Comparison of ENCODE assay signal across 24 cellular contexts in the genomic region with DNA sequence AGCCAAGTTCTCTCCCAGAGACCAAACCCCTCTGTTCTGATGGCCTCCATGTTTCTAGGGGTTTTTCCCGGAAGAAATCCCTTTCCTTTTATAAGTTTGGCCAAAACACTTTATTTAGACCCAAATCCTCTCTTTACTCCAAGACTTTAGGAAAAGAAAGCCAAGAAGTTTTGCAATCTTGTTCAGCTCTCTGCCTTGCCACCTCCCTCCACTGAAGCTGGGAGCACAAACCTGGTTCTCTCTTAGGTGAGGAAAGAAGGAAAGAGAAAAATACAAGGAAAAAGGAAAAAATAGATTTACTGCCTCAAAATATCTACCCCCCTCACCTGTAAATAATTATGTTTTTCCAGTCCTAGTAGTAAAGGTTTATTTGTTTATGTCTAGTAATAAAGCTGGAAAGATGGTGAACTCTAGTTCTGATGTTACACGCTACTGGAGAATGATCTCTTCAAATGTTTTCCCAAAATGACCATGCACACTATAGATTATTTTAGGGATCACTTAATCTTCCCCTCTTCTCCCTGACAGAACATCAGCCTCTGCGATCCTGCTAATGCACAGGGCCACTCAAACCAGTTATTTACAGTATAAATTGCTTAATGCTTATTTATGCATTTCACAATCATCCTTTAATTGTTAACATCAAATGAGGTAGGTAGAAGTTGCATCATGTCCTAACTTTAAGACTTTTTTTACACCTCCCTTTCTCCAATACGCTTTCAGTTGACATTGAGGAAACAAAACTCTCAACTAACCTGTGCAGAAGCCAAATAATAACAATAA. TPM values are rescaled to one million over a fixed set of nuclear protein-coding genes. Genes with fewer than 3 reads are reported as not detected.
DNase-seq lines count a peak whose midpoint lies in the region; TF ChIP-seq lines count a peak whose summit lies in the region.
"Had no signal": no experiment of that assay in that cellular context is flagged by ENCODE, and none has a peak within 500 bp of the region (broad histone marks: within the 10 kb centered on the region; RNA-seq: fewer than 3 reads in every experiment).

No MANE protein-coding gene starts in this region.

- H3K9me2 ChIP-seq in Karpas-422 (replicated peaks; ENCODE audit: insufficient read depth, low read length): no peaks in the 10 kb centered on the region

- H3K4me3 ChIP-seq in adipocyte (ENCODE audit: low read length) (no peak overlapping the region), fibroblast of villous mesenchyme (ENCODE audit: low read depth, low read length) (no peak overlapping the region), liver (ENCODE audit: low read depth in 1 of 3, low read length in 3 of 3) (no peak overlapping the region), Karpas-422 (ENCODE audit: low read length) (no peak overlapping the region)
- H3K4me3 ChIP-seq: A549; BLaER1 treated with 17β-estradiol and CSF1 and Interleukin-3, amounts not matched to agents 10 nM and 100 nM; GM23338 had no signal

- peak; percentile 11 for DNase-seq in adipocyte (ENCODE audit: low read depth)
- DNase-seq in fibroblast of villous mesenchyme (ENCODE audit: low read depth): peak; percentile 6
- DNase-seq in substantia nigra (lab: John Stamatoyannopoulos, UW): no peak
- DNase-seq in cerebellum (ENCODE audit: low spot score): no peak
- DNase-seq in activated CD8-positive, alpha-beta memory T cell treated with anti-CD3 and anti-CD28 coated beads for 24 hours: no peak
- DNase-seq in Karpas-422: no peak
- DNase-seq: 8988T; ACHN; AML-193; BE2C; CD4-positive, alpha-beta T cell; CD8-positive, alpha-beta memory T cell; DMS 273 treated with DMSO at 0.1 percent for 48 hours; DMS79 treated with DMSO at 0.1 percent for 48 hours; GF-D8; H9 had no signal

- no peaks in the 10 kb centered on the region for H3K36me3 ChIP-seq in adipocyte (ENCODE audit: control insufficient read depth, insufficient read depth, low read length, severe bottlenecking)
- H3K36me3 ChIP-seq in liver (ENCODE audit: control insufficient read depth in 4 of 4, insufficient read depth in 3 of 4, low read depth in 1 of 4, low read length in 3 of 4): no peaks in the 10 kb centered on the region
- no peaks in the 10 kb centered on the region for H3K36me3 ChIP-seq in Karpas-422 (ENCODE audit: insufficient read depth, low read length)
- H3K36me3 ChIP-seq: BE2C; BLaER1 treated with 17β-estradiol and CSF1 and Interleukin-3, amounts not matched to agents 10 nM and 100 nM had no signal

- H3K9ac ChIP-seq in adipocyte (ENCODE audit: low read length): no peak overlapping the region
- no peak overlapping the region for H3K9ac ChIP-seq in liver (ENCODE audit: low read depth in 1 of 2, low read length in 2 of 2)
- no peak overlapping the region for H3K9ac ChIP-seq in Karpas-422 (ENCODE audit: low read length)
- H3K9ac ChIP-seq: BLaER1 treated with 17β-estradiol and CSF1 and Interleukin-3, amounts not matched to agents 10 nM and 100 nM had no signal

- H2AFZ ChIP-seq in Karpas-422 (ENCODE audit: low read length): no peak overlapping the region
- H2AFZ ChIP-seq: GM23338 had no signal

- no peak overlapping the region for H3K4me2 ChIP-seq in Karpas-422 (ENCODE audit: low read depth, low read length, poor library complexity, severe bottlenecking)
- H3K4me2 ChIP-seq: A549; BLaER1 treated with 17β-estradiol and CSF1 and Interleukin-3, amounts not matched to agents 10 nM and 100 nM; GM23338 had no signal

- TF ChIP-seq RAD21 in liver (IDR thresholded peaks at IDR 0.05): no peak

- TF ChIP-seq CTCF in fibroblast of villous mesenchyme (IDR thresholded peaks at IDR 0.05; ENCODE audit: insufficient read depth, low read depth, low read length) (no peak), liver (IDR thresholded peaks at IDR 0.05; ENCODE audit: low read depth, low read length, missing input control) (no peak)

- H3K4me1 ChIP-seq in adipocyte (ENCODE audit: control insufficient read depth, insufficient read depth, low read length) (no peaks in the 10 kb centered on the region), liver (ENCODE audit: control insufficient read depth in 4 of 4, insufficient read depth in 4 of 4, low read length in 3 of 4) (peaks cover 1 to 13% (median 4%) of the 10 kb centered on the region in 4 donors), Karpas-422 (ENCODE audit: low read length) (peaks cover 2% of the 10 kb centered on the region; the same call in 1 of the 2 replicates)
- H3K4me1 ChIP-seq: A549, BE2C had no signal

- H3K27me3 ChIP-seq in adipocyte (replicated peaks; ENCODE audit: control insufficient read depth, insufficient read depth, low read length): no peaks in the 10 kb centered on the region
- no peaks in the 10 kb centered on the region for H3K27me3 ChIP-seq in liver (ENCODE audit: control insufficient read depth in 4 of 4, insufficient read depth in 4 of 4, low read length in 3 of 4)
- H3K27me3 ChIP-seq in Karpas-422 (ENCODE audit: low read length): no peaks in the 10 kb centered on the region
- H3K27me3 ChIP-seq: BE2C; BLaER1 treated with 17β-estradiol and CSF1 and Interleukin-3, amounts not matched to agents 10 nM and 100 nM had no signal

- H4K20me1 ChIP-seq in Karpas-422 (ENCODE audit: insufficient read depth, low read depth, low read length): no peaks in the 10 kb centered on the region
- H4K20me1 ChIP-seq: BLaER1 treated with 17β-estradiol and CSF1 and Interleukin-3, amounts not matched to agents 10 nM and 100 nM had no signal

- H3K79me2 ChIP-seq in Karpas-422 (ENCODE audit: low read length): no peaks in the 10 kb centered on the region

- H3K9me3 ChIP-seq in adipocyte (ENCODE audit: control insufficient read depth, low read length) (no peaks in the 10 kb centered on the region), liver (ENCODE audit: control insufficient read depth in 4 of 4, low read length in 3 of 4) (no peaks in the 10 kb centered on the region), Karpas-422 (ENCODE audit: low read length) (no peaks in the 10 kb centered on the region)
- H3K9me3 ChIP-seq: A549; BE2C; BLaER1 treated with 17β-estradiol and CSF1 and Interleukin-3, amounts not matched to agents 10 nM and 100 nM had no signal

- WGBS in liver: 67% methylated on average over 4 of the region's 4 CpGs

- H3K27ac ChIP-seq in liver (ENCODE audit: low read depth in 1 of 2, low read length in 2 of 2) (no peak overlapping the region), substantia nigra (ENCODE audit: low read depth, low read length, poor library complexity, severe bottlenecking) (no peak overlapping the region), Karpas-422 (ENCODE audit: low read length) (no peak overlapping the region)
- H3K27ac ChIP-seq: A549; BLaER1 treated with 17β-estradiol and CSF1 and Interleukin-3, amounts not matched to agents 10 nM and 100 nM had no signal

TF ChIP-seq in liver, 16 proteins besides CTCF, POLR2A, EP300 and RAD21 (continues in another document):
- TF ChIP-seq SP1 (IDR thresholded peaks at IDR 0.05): peak; percentile 18
- no peak for TF ChIP-seq FOXA1 (IDR thresholded peaks at IDR 0.05)
- peak; percentile 47 for TF ChIP-seq YY1 (IDR thresholded peaks at IDR 0.05)
- TF ChIP-seq GABPA (IDR thresholded peaks at IDR 0.05 in 1 of 2, conservative IDR thresholded peaks at IDR 0.05 in 1 of 2): no peak
- no peak for TF ChIP-seq TAF1 (conservative IDR thresholded peaks at IDR 0.05)
- TF ChIP-seq EGR1 (IDR thresholded peaks at IDR 0.05; ENCODE audit: low read depth in 2 of 2): no peak
- TF ChIP-seq, protein P1, sequence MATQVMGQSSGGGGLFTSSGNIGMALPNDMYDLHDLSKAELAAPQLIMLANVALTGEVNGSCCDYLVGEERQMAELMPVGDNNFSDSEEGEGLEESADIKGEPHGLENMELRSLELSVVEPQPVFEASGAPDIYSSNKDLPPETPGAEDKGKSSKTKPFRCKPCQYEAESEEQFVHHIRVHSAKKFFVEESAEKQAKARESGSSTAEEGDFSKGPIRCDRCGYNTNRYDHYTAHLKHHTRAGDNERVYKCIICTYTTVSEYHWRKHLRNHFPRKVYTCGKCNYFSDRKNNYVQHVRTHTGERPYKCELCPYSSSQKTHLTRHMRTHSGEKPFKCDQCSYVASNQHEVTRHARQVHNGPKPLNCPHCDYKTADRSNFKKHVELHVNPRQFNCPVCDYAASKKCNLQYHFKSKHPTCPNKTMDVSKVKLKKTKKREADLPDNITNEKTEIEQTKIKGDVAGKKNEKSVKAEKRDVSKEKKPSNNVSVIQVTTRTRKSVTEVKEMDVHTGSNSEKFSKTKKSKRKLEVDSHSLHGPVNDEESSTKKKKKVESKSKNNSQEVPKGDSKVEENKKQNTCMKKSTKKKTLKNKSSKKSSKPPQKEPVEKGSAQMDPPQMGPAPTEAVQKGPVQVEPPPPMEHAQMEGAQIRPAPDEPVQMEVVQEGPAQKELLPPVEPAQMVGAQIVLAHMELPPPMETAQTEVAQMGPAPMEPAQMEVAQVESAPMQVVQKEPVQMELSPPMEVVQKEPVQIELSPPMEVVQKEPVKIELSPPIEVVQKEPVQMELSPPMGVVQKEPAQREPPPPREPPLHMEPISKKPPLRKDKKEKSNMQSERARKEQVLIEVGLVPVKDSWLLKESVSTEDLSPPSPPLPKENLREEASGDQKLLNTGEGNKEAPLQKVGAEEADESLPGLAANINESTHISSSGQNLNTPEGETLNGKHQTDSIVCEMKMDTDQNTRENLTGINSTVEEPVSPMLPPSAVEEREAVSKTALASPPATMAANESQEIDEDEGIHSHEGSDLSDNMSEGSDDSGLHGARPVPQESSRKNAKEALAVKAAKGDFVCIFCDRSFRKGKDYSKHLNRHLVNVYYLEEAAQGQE (IDR thresholded peaks at IDR 0.05): peak; percentile 66
- peak in 1 of 2 donors; percentile 39 for TF ChIP-seq HNF4A (conservative IDR thresholded peaks at IDR 0.05)
- TF ChIP-seq, protein P2, sequence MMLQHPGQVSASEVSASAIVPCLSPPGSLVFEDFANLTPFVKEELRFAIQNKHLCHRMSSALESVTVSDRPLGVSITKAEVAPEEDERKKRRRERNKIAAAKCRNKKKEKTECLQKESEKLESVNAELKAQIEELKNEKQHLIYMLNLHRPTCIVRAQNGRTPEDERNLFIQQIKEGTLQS (IDR thresholded peaks at IDR 0.05): no peak
- TF ChIP-seq, protein P3, sequence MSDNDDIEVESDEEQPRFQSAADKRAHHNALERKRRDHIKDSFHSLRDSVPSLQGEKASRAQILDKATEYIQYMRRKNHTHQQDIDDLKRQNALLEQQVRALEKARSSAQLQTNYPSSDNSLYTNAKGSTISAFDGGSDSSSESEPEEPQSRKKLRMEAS (IDR thresholded peaks at IDR 0.05): peak; percentile 46
- peak in 1 of 2 donors; percentile 26 for TF ChIP-seq JUND (IDR thresholded peaks at IDR 0.05)
- peak; percentile 81 for TF ChIP-seq FOXA2 (IDR thresholded peaks at IDR 0.05)
- TF ChIP-seq NR2F2 (IDR thresholded peaks at IDR 0.05): no peak

RNA-seq across cellular contexts. Expression of a gene that starts 10.9 kb away (rescaled TPM):
- total RNA-seq in fibroblast of villous mesenchyme: not detected in 2 replicates
- total RNA-seq in liver: 100 to 1,000 TPM; 238 to 800 TPM
- 1,000 to 10,000 TPM in 1 of 2 donors, 100 to 1,000 TPM in 1; 965 to 1,194 TPM for polyA plus RNA-seq in liver
- 1.3 TPM for total RNA-seq in cerebellum
- not detected in 2 replicates for total RNA-seq in Karpas-422 (2014; rRNA removed; shearing (Covaris generic); ENCODE audit: low replicate concordance)
- total RNA-seq: CD8-positive, alpha-beta memory T cell; Daoy; G401; GM23338; H4; H9 had no signal
- polyA plus RNA-seq: A549; CD14-positive monocyte; CD8-positive, alpha-beta memory T cell had no signal

Comparison
In these comparisons a context has a peak if more than half of its experiments do, and no peak if none do; other contexts are left out.
1. DNase-seq: peak in adipocyte (single experiment) and fibroblast of villous mesenchyme (single experiment); none in substantia nigra (0 of 49), cerebellum (single experiment), activated CD8-positive, alpha-beta memory T cell treated with anti-CD3 and anti-CD28 coated beads for 24 hours (single experiment) and Karpas-422 (single experiment).
2. RNA of a gene that starts 10.9 kb away (total RNA-seq): 238 to 800 TPM in liver; 1.3 TPM in cerebellum (single experiment), not detected in fibroblast of villous mesenchyme and not detected in Karpas-422; every median in the first group is over 100 times any median in the second.